Comparison of ENCODE assay signal across 25 cellular contexts in the genomic region with DNA sequence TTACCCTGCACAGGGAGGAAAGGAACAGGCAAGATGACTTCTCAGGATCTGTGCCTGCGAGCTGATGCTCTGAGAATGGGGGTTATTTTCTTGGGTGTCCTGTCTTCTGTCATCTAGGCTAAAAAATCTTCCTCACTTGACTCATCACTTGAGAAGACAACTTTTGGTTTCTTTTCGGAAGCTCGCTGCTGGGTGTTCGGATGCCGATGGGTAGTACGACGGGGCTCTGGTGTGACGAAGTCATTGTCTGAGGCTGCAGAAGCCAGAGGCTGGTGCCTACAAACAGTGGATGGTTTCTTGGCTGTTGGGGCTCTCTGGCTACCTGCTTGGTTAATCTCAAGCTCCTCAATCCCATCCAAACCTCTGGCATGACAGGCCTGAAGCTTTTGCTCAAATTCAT.
"Had no signal": no experiment of that assay in that cellular context is flagged by ENCODE, and none has a peak within 500 bp of the region (broad histone marks: within the 10 kb centered on the region; RNA-seq: fewer than 3 reads in every experiment).

No MANE protein-coding gene starts in this region.

- H3K36me3 ChIP-seq: esophagus squamous epithelium, heart right ventricle, left lung, neural progenitor cell, stomach, thyroid gland, vagina had no signal

- H3K27me3 ChIP-seq: esophagus squamous epithelium, heart right ventricle, left lung, neural progenitor cell, stomach, thyroid gland, vagina had no signal

- H3K27ac ChIP-seq: esophagus squamous epithelium, heart right ventricle, left lung, neural progenitor cell, parathyroid adenoma, stomach, thyroid gland, vagina had no signal

- H3K4me2 ChIP-seq: neural progenitor cell, smooth muscle cell had no signal

- DNase-seq: dermis blood vessel endothelial cell; effector memory CD8-positive, alpha-beta T cell; erythroblast; esophagus squamous epithelium; foreskin melanocyte; glutamatergic neuron; heart right ventricle; hippocampal formation; left cardiac atrium; left lung; mesendoderm; midbrain; naive thymus-derived CD4-positive, alpha-beta T cell; stimulated activated CD4-positive, alpha-beta T cell treated with anti-CD3 and anti-CD28 coated beads, Interleukin-12 subunit alpha, Interleukin-12 subunit beta, amount 100 ng/mL, for 4 hours; stimulated activated CD4-positive, alpha-beta T cell treated with anti-CD3 and anti-CD28 coated beads, Interleukin-1b, Interleukin-23, amount 100 ng/mL, for 48 hours; stimulated activated CD4-positive, alpha-beta T cell treated with anti-CD3 and anti-CD28 coated beads, Interleukin-4, amount 100 ng/mL, for 24 hours; stimulated activated naive CD4-positive, alpha-beta T cell treated with Interleukin-2 at 50 U/mL for 16 hours; stomach; thyroid gland; trophoblast cell had no signal

- H3K79me2 ChIP-seq: parathyroid adenoma had no signal

- ATAC-seq: effector memory CD8-positive, alpha-beta T cell; heart right ventricle; left cardiac atrium; left lung; naive thymus-derived CD4-positive, alpha-beta T cell; sciatic nerve had no signal

- H2AFZ ChIP-seq: neural progenitor cell, parathyroid adenoma had no signal

- H3K9ac ChIP-seq: neural progenitor cell, parathyroid adenoma had no signal

- H3K4me3 ChIP-seq: esophagus squamous epithelium, heart right ventricle, left lung, neural progenitor cell, smooth muscle cell, stomach, thyroid gland, vagina had no signal

- H3K4me1 ChIP-seq: esophagus squamous epithelium, neural progenitor cell, parathyroid adenoma, thyroid gland, vagina had no signal
